Comparison of ENCODE assay signal across 15 cellular contexts in genomic region chr3:120931593-120931992, GRCh38. TPM values are rescaled to one million over a fixed set of nuclear protein-coding genes. Genes with fewer than 3 reads are reported as not detected.
DNase-seq lines count a peak whose midpoint lies in the region; ATAC-seq lines count a peak whose summit lies in the region.
"Had no signal": no experiment of that assay in that cellular context is flagged by ENCODE, and none has a peak within 500 bp of the region (broad histone marks: within the 10 kb centered on the region; RNA-seq: fewer than 3 reads in every experiment).

No MANE protein-coding gene starts in this region.

- DNase-seq in NCI-H748 (lab: John Stamatoyannopoulos, UW; ENCODE audit: unreplicated experiment): peak; percentile 18
- no peak for DNase-seq in NCI-H748 treated with DMSO at 0.1 percent for 48 hours (lab: John Stamatoyannopoulos, UW)
- peak; percentile 45 for DNase-seq in NCI-H69 (lab: John Stamatoyannopoulos, UW)
- DNase-seq in foreskin melanocyte: peak; percentile 19
- DNase-seq in COLO829 (ENCODE audit: low spot score): no peak
- no peak for DNase-seq in NCI-H446 (lab: John Stamatoyannopoulos, UW)
- no peak for DNase-seq in left ventricle myocardium superior
- DNase-seq: AML-193; Calu3; CD4-positive, alpha-beta memory T cell; DND-41; GM23248; HCEC 1CT had no signal

- intact Hi-C loops in left ventricle myocardium superior (cut with micrococcal nuclease): no loop called here

- ATAC-seq in left ventricle myocardium superior: no peak
- ATAC-seq: A549 had no signal

RNA-seq across cellular contexts. Expression of gene STXBP5L, which starts 23.6 kb away (rescaled TPM):
- total RNA-seq in left ventricle myocardium superior: not detected
- total RNA-seq: Calu3; CD4-positive, alpha-beta memory T cell; GM23248; HT-29 had no signal

Comparison
In these comparisons a context has a peak if more than half of its experiments do, and no peak if none do; other contexts are left out.
1. DNase-seq: peak in NCI-H748 (single experiment), NCI-H69 (single experiment) and foreskin melanocyte (single experiment); none in NCI-H748 treated with DMSO at 0.1 percent for 48 hours (single experiment), COLO829 (single experiment), NCI-H446 (0 of 2) and left ventricle myocardium superior (single experiment).